1 cellular context compared by ENCODE assay signal in genomic region chr3:151081082-151081481, GRCh38. TPM values are rescaled to one million over a fixed set of nuclear protein-coding genes. Genes with fewer than 3 reads are reported as not detected.
"Had no signal": no experiment of that assay in that cellular context is flagged by ENCODE, and none has a peak within 500 bp of the region (broad histone marks: within the 10 kb centered on the region; RNA-seq: fewer than 3 reads in every experiment).

No MANE protein-coding gene starts in this region.

RNA-seq across cellular contexts. Expression of gene MED12L, which starts 4.4 kb away (rescaled TPM):
- polyA plus RNA-seq: aorta had no signal
